Comparison of ENCODE assay signal across 17 cellular contexts in the genomic region with DNA sequence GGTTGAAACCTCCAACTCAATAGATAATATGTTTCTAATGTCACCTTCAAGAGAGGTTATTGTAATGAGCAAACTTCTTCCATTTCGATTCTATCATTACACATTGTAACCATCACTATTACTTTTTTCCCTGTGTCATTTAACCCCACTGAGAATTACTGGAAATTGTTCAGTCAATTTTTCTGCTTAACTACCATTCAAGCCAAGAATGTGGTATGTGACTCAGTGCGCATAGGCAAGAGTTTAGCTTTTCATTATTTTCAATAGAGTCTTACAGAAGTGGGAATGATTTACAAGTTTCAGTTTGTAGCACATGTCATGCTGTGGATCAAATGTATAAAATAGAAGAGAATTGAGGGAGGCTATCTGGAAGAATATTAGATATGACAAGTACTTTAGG. TPM values are rescaled to one million over a fixed set of nuclear protein-coding genes. Genes with fewer than 3 reads are reported as not detected.
A peak's percentile ranks its signal among the peaks of the same experiment; 100 is the strongest.
DNase-seq lines count a peak whose midpoint lies in the region; ATAC-seq and TF ChIP-seq lines count a peak whose summit lies in the region.
"Had no signal": no experiment of that assay in that cellular context is flagged by ENCODE, and none has a peak within 500 bp of the region (broad histone marks: within the 10 kb centered on the region; RNA-seq: fewer than 3 reads in every experiment).

No MANE protein-coding gene starts in this region.

- POLR2A ChIA-PET in IMR-90 (lab: Charles Lee; ENCODE audit: unreplicated experiment), result no interaction called here

- no peak for TF ChIP-seq RAD21 in IMR-90 (IDR thresholded peaks at IDR 0.05; ENCODE audit: low read length)

- no peak overlapping the region for H4K5ac ChIP-seq in IMR-90 (ENCODE audit: low read depth, low read length)

- H4K91ac ChIP-seq in IMR-90 (ENCODE audit: insufficient read depth, low read depth, low read length), result no peak overlapping the region

- no peak overlapping the region for H2AFZ ChIP-seq in IMR-90 (replicated peaks; ENCODE audit: low read length, poor library complexity)

- no peak overlapping the region for H2BK15ac ChIP-seq in IMR-90 (ENCODE audit: low read depth, low read length)

- no peaks in the 10 kb centered on the region for H3K27me3 ChIP-seq in IMR-90 (ENCODE audit: control insufficient read depth, insufficient read depth, low read length)

- no peak overlapping the region for H3K4ac ChIP-seq in IMR-90 (ENCODE audit: low read depth, low read length)

- no peak overlapping the region for H2BK20ac ChIP-seq in IMR-90 (ENCODE audit: low read depth, low read length)

- peak; percentile 14; the same call in 1 of the 2 replicates for ATAC-seq in IMR-90 (ENCODE audit: low read depth)
- no peak for ATAC-seq in HG03460 (IDR thresholded peaks at IDR 0.05; ENCODE audit: unreplicated experiment)
- ATAC-seq: A549 had no signal

- H2AK5ac ChIP-seq in IMR-90 (ENCODE audit: low read depth, low read length), result no peak overlapping the region

- in situ Hi-C loops in IMR-90 (cut with MboI; ENCODE audit: low sequenced_read_pairs), result no loop called here
- in situ Hi-C loops in astrocyte of the cerebellum (cut with HindIII; ENCODE audit: low sequenced_read_pairs), result no loop called here

- no peak overlapping the region for H3K4me3 ChIP-seq in IMR-90 (ENCODE audit: insufficient read depth, low read depth, low read length)
- H3K4me3 ChIP-seq in astrocyte of the cerebellum (ENCODE audit: low read depth, low read length), result no peak overlapping the region
- H3K4me3 ChIP-seq: A549 had no signal

- dilution Hi-C loops in IMR-90 (cut with HindIII; ENCODE audit: low sequenced_read_pairs, unreplicated experiment), result no loop called here

- H3K36me3 ChIP-seq in IMR-90 (ENCODE audit: control insufficient read depth, insufficient read depth, low read length), result no peaks in the 10 kb centered on the region

- no peak overlapping the region for H2BK5ac ChIP-seq in IMR-90 (ENCODE audit: low read depth, low read length, poor library complexity, severe bottlenecking)

- no peak overlapping the region for H3K27ac ChIP-seq in IMR-90 (ENCODE audit: insufficient read depth, low read length)
- H3K27ac ChIP-seq: 22Rv1, A549, C4-2B had no signal

- peak; percentile 3 for DNase-seq in EH (ENCODE audit: low read depth)
- DNase-seq in IMR-90, result peak; percentile 46
- peak; percentile 40 for DNase-seq in astrocyte of the cerebellum (ENCODE audit: low read depth)
- DNase-seq in fibroblast of peridontal ligament (ENCODE audit: extremely low read depth), result peak; percentile 59
- DNase-seq in mesenteric fat pad (ENCODE audit: low spot score), result no peak
- no peak for DNase-seq in inferior parietal cortex (ENCODE audit: extremely low spot score)
- DNase-seq in epidermal melanocyte (ENCODE audit: insufficient read length, low spot score), result no peak
- DNase-seq: AML-193; Caco-2; CD4-positive, alpha-beta T cell; GF-D8; GOT3; H9 had no signal

- no peak overlapping the region for H3K9ac ChIP-seq in IMR-90 (ENCODE audit: low read depth, low read length)

- no peak overlapping the region for H3K18ac ChIP-seq in IMR-90 (ENCODE audit: low read depth, low read length)

- no peak overlapping the region for H3K56ac ChIP-seq in IMR-90 (ENCODE audit: extremely low read depth, insufficient read depth, low read length)

- no peaks in the 10 kb centered on the region for H3K4me1 ChIP-seq in IMR-90 (ENCODE audit: control insufficient read depth, insufficient read depth, low read length)
- H3K4me1 ChIP-seq: A549, Caco-2 had no signal

- no peak for TF ChIP-seq CTCF in IMR-90 (conservative IDR thresholded peaks at IDR 0.05; ENCODE audit: low read depth, low read length)
- no peak for TF ChIP-seq CTCF in astrocyte of the cerebellum (IDR thresholded peaks at IDR 0.05; ENCODE audit: low read depth, low read length, missing control alignments)

- H3K14ac ChIP-seq in IMR-90 (replicated peaks; ENCODE audit: low read depth, low read length), result no peak overlapping the region

- BruUV-seq in IMR-90 (replicated peaks; lab: Mats Ljungman, UMichigan), result no TSS peak

- H4K20me1 ChIP-seq in IMR-90 (ENCODE audit: insufficient read depth, low read length), result no peaks in the 10 kb centered on the region

- TF ChIP-seq POLR2A in IMR-90 (IDR thresholded peaks at IDR 0.05; ENCODE audit: low read depth, low read length), result no peak

- H3K9me1 ChIP-seq in IMR-90 (ENCODE audit: insufficient read depth, low read length), result no peaks in the 10 kb centered on the region; the same call in 1 of the 2 replicates

- no peak overlapping the region for H2BK120ac ChIP-seq in IMR-90 (ENCODE audit: low read depth, low read length)

- H4K8ac ChIP-seq in IMR-90 (ENCODE audit: low read depth in 2 of 2, low read length in 2 of 2), result no peak overlapping the region

- no peak overlapping the region for H2AK9ac ChIP-seq in IMR-90 (replicated peaks; ENCODE audit: low read depth, low read length, poor library complexity)

- WGBS in IMR-90 (ENCODE audit: extremely low coverage in 2 of 2, insufficient read length in 1 of 2), 2 experiments, result no CpG with 5 or more reads among the region's 2 CpGs

- CTCF ChIA-PET in IMR-90 (lab: Yijun Ruan, JAX), result no interaction called here

- no peaks in the 10 kb centered on the region for H3K9me3 ChIP-seq in IMR-90 (ENCODE audit: control insufficient read depth, insufficient read depth, low read length)
- H3K9me3 ChIP-seq: A549, Caco-2 had no signal

- intact Hi-C loops in IMR-90 (cut with micrococcal nuclease), result no loop called here

- H3K79me1 ChIP-seq in IMR-90 (ENCODE audit: low read depth in 1 of 2, low read length in 2 of 2), result no peaks in the 10 kb centered on the region

- no peak overlapping the region for H3K23ac ChIP-seq in IMR-90 (ENCODE audit: low read depth, low read length)

- H3K4me2 ChIP-seq in IMR-90 (ENCODE audit: low read depth, low read length), result no peak overlapping the region
- H3K4me2 ChIP-seq: A549 had no signal

TF ChIP-seq in IMR-90, 13 proteins besides CTCF, POLR2A, EP300 and RAD21:
- no peak for TF ChIP-seq MXI1 (IDR thresholded peaks at IDR 0.05; ENCODE audit: borderline replicate concordance, low read depth, low read length)
- no peak for TF ChIP-seq ELK1 (IDR thresholded peaks at IDR 0.05; ENCODE audit: borderline replicate concordance, low read depth, low read length)
- no peak for TF ChIP-seq SMC3 (IDR thresholded peaks at IDR 0.05; ENCODE audit: low read depth, low read length)
- TF ChIP-seq FOS (IDR thresholded peaks at IDR 0.05; ENCODE audit: low read depth, low read length), result no peak

RNA-seq across cellular contexts. Expression of gene PIEZO2, which starts 34.3 kb away (rescaled TPM):
- 3.3 and 4.1 TPM in 2 replicates for total RNA-seq in IMR-90 (2012; rRNA removed)
- polyA plus RNA-seq in IMR-90 (2012; rRNA removed), result 2.2 and 2.4 TPM in 2 replicates
- polyA plus RNA-seq in IMR-90 (2012; cell fraction: cytosol; rRNA removed), result 1.5 and 1.9 TPM in 2 replicates
- polyA plus RNA-seq in IMR-90 (2012; cell fraction: nucleus; rRNA removed; ENCODE audit: low replicate concordance), result 1.6 and 3.6 TPM in 2 replicates
- 3.1 TPM for total RNA-seq in mesenteric fat pad
- total RNA-seq: CD4-positive, alpha-beta T cell had no signal

Comparison
In these comparisons a context has a peak if more than half of its experiments do, and no peak if none do; other contexts are left out.
1. DNase-seq: peak in EH (single experiment), IMR-90 (single experiment), astrocyte of the cerebellum (single experiment) and fibroblast of peridontal ligament (single experiment); none in mesenteric fat pad (single experiment), inferior parietal cortex (single experiment) and epidermal melanocyte (single experiment).